1 cellular context compared by ENCODE assay signal in genomic region chr22:33844273-33844672, GRCh38.
TF ChIP-seq lines count a peak whose summit lies in the region.

No MANE protein-coding gene starts in this region.

TF ChIP-seq in GM12878, 131 proteins besides CTCF, POLR2A, EP300 and RAD21:
- no peak for TF ChIP-seq POLR2AphosphoS5 (IDR thresholded peaks at IDR 0.05; ENCODE audit: low read length)
- TF ChIP-seq SMARCA5 (IDR thresholded peaks at IDR 0.05) = no peak
- TF ChIP-seq NR2C1 (IDR thresholded peaks at IDR 0.05) = no peak
- peak; percentile 28; the same call in 1 of the 2 replicates for TF ChIP-seq EED (IDR thresholded peaks at IDR 0.05; ENCODE audit: low read depth)
- TF ChIP-seq TCF12 (IDR thresholded peaks at IDR 0.05; ENCODE audit: low read depth, low read length) = no peak
- no peak for TF ChIP-seq E4F1 (IDR thresholded peaks at IDR 0.05; ENCODE audit: borderline replicate concordance, partially characterized antibody)
